8 cellular contexts compared by ENCODE assay signal in genomic region chr17:35345926-35346771, GRCh38. TPM values are rescaled to one million over a fixed set of nuclear protein-coding genes. Genes with fewer than 3 reads are reported as not detected.
DNase-seq lines count a peak whose midpoint lies in the region; ATAC-seq, FAIRE-seq and TF ChIP-seq lines count a peak whose summit lies in the region.

No MANE protein-coding gene starts in this region.

- no peak overlapping the region for H2BK15ac ChIP-seq in mesenchymal stem cell (ENCODE audit: low read depth, poor library complexity, severe bottlenecking)

- peaks cover 85% of the 10 kb centered on the region for H3K27me3 Mint-ChIP-seq in WTC11 (ENCODE audit: low read depth)

- peak overlapping the region; percentile 46 for H2AFZ ChIP-seq in mesenchymal stem cell (ENCODE audit: low read depth, low read length)

- TF ChIP-seq CTCF in A549 (IDR thresholded peaks at IDR 0.05), result no peak
- no peak for TF ChIP-seq CTCF in WTC11 (IDR thresholded peaks at IDR 0.05)
- no peak for TF ChIP-seq CTCF in tibial artery (IDR thresholded peaks at IDR 0.05)

- peak overlapping the region; percentile 70 for H4K91ac ChIP-seq in mesenchymal stem cell (ENCODE audit: low read length)

- peaks cover 0 to 6% of the 10 kb centered on the region in 2 experiments for H3K36me3 ChIP-seq in mesenchymal stem cell (ENCODE audit: control insufficient read depth in 1 of 2, insufficient read depth in 2 of 2, low read depth in 1 of 2, low read length in 2 of 2)
- no peaks in the 10 kb centered on the region for H3K36me3 ChIP-seq in tibial artery

- no peak overlapping the region for H3K14ac ChIP-seq in mesenchymal stem cell (ENCODE audit: low read length in 2 of 2)

- H2BK5ac ChIP-seq in mesenchymal stem cell (ENCODE audit: low read depth, low read length, poor library complexity, severe bottlenecking), result no peak overlapping the region

- H3K27ac ChIP-seq in A549 (no peak overlapping the region), mesenchymal stem cell (ENCODE audit: low read length, poor library complexity, severe bottlenecking) (no peak overlapping the region), tibial artery (peak overlapping the region; percentile 36 to 43)

- no peak for DNase-seq in A549 (ENCODE audit: low read depth in 1 of 2, low spot score in 1 of 2)
- no peak for DNase-seq in GM19239 (ENCODE audit: insufficient read length, low spot score)
- peak; percentile 24 for DNase-seq in WTC11 (ENCODE audit: low spot score)
- DNase-seq in epidermal melanocyte (ENCODE audit: insufficient read length, low spot score), result peak; percentile 42
- peak; percentile 79 for DNase-seq in mesenchymal stem cell
- peak; percentile 75 to 84 for DNase-seq in tibial artery
- DNase-seq in NCI-H526 treated with DMSO at 0.1 percent for 48 hours (lab: John Stamatoyannopoulos, UW), result no peak

- H4K8ac ChIP-seq in mesenchymal stem cell (ENCODE audit: low read length), result peak overlapping the region; percentile 79

- ATAC-seq in A549, result peak; percentile 24 to 51; a peak in 2 of 6 replicates
- ATAC-seq in WTC11, result peak; percentile 80
- no peak for ATAC-seq in GM21367 (IDR thresholded peaks at IDR 0.05; ENCODE audit: unreplicated experiment)

- H3K4me3 Mint-ChIP-seq in WTC11, result peak overlapping the region; percentile 82

- H3K79me1 ChIP-seq in mesenchymal stem cell (replicated peaks; ENCODE audit: low read length, poor library complexity, severe bottlenecking), result no peaks in the 10 kb centered on the region

- H3K9me3 ChIP-seq in A549, result peaks cover 6% of the 10 kb centered on the region; the same call in 2 of the 3 replicates
- no peaks in the 10 kb centered on the region for H3K9me3 ChIP-seq in mesenchymal stem cell (ENCODE audit: control insufficient read depth, low read length)
- no peaks in the 10 kb centered on the region for H3K9me3 ChIP-seq in tibial artery

- H3K4me3 ChIP-seq in A549, result no peak overlapping the region
- H3K4me3 ChIP-seq in mesenchymal stem cell (ENCODE audit: insufficient read depth in 1 of 2, low read depth in 1 of 2, low read length in 2 of 2), result peak overlapping the region; percentile 38 to 82
- peak overlapping the region; percentile 42 to 54 for H3K4me3 ChIP-seq in tibial artery

- H3K36me3 Mint-ChIP-seq in WTC11, result peaks cover 11% of the 10 kb centered on the region

- peaks cover 17% of the 10 kb centered on the region for H3K9me3 Mint-ChIP-seq in WTC11

- no peak for TF ChIP-seq EP300 in A549 (IDR thresholded peaks at IDR 0.05)

- peaks cover 17% of the 10 kb centered on the region for H3K4me1 Mint-ChIP-seq in WTC11

- peak overlapping the region; percentile 15 for H2BK120ac ChIP-seq in mesenchymal stem cell (ENCODE audit: low read depth, low read length)

- H3K9ac ChIP-seq in mesenchymal stem cell (ENCODE audit: low read length), result peak overlapping the region; percentile 90

- CTCF ChIA-PET in A549 (lab: Yijun Ruan, JAX), result interaction anchor here (1.0 kb wide), 1 partner anchor 15 kb away, joined by 4 read pairs; no protein-coding TSS in a partner anchor
- CTCF ChIA-PET in WTC11 (lab: Charles Lee), result interaction anchor here (0.7 to 2.3 kb wide), 8 partner anchors 9 to 623 kb away, joined by 3 to 15 read pairs (median 4); no protein-coding TSS in a partner anchor

- TF ChIP-seq RAD21 in A549 (conservative IDR thresholded peaks at IDR 0.05 in 1 of 2, IDR thresholded peaks at IDR 0.05 in 1 of 2), result no peak

- H3K23ac ChIP-seq in mesenchymal stem cell (ENCODE audit: low read length in 2 of 2), result no peak overlapping the region

- H3K27me3 ChIP-seq in mesenchymal stem cell (ENCODE audit: control insufficient read depth in 1 of 2, insufficient read depth in 1 of 2, low read length in 2 of 2) (peaks cover 0 to 46% of the 10 kb centered on the region in 2 experiments), tibial artery (peaks cover 0 to 17% of the 10 kb centered on the region in 2 donors)

- H2BK12ac ChIP-seq in mesenchymal stem cell (ENCODE audit: low read length in 2 of 2), result peak overlapping the region in 1 of 2 experiments; percentile 31

- intact Hi-C loops in tibial artery (cut with DNase I; ENCODE audit: low total_unique reads), result no loop called here

- POLR2A ChIA-PET in A549 (lab: Yijun Ruan, JAX), result no interaction called here
- POLR2A ChIA-PET in WTC11 (lab: Charles Lee), result interaction anchor here (0.7 to 1.0 kb wide), 2 partner anchors 112 to 142 kb away, joined by 3 read pairs; no protein-coding TSS in a partner anchor

- H2AK5ac ChIP-seq in mesenchymal stem cell (ENCODE audit: low read length, severe bottlenecking), result no peak overlapping the region

- 59% methylated on average over 38 of the region's 40 CpGs for WGBS in A549 (ENCODE audit: missing lambda C conversion rate)
- WGBS in mesenchymal stem cell, result 1% methylated on average over 38 of the region's 40 CpGs

- H3K4me1 ChIP-seq in A549 (no peaks in the 10 kb centered on the region), mesenchymal stem cell (ENCODE audit: control insufficient read depth, insufficient read depth, low read depth, low read length) (peaks cover 12% of the 10 kb centered on the region), tibial artery (peaks cover 0 to 20% (median 15%) of the 10 kb centered on the region in 4 donors)

- no peak overlapping the region for H3K4ac ChIP-seq in mesenchymal stem cell (ENCODE audit: low read depth in 1 of 2, low read length in 2 of 2)

- no peak overlapping the region for H3K27ac Mint-ChIP-seq in WTC11

- no peak for FAIRE-seq in A549 (lab: Jason Lieb, UNC)
- peak; percentile 84 for FAIRE-seq in GM19239 (lab: Jason Lieb, UNC)

- H3K4me2 ChIP-seq in A549, result peak overlapping the region; percentile 36; the same call in 2 of the 3 replicates
- peak overlapping the region; percentile 67 for H3K4me2 ChIP-seq in mesenchymal stem cell (ENCODE audit: low read length, poor library complexity, severe bottlenecking)

- TF ChIP-seq POLR2A in A549 (IDR thresholded peaks at IDR 0.05; ENCODE audit: low read length), result no peak

- H3K18ac ChIP-seq in mesenchymal stem cell (ENCODE audit: low read depth in 1 of 2, low read length in 2 of 2), result peak overlapping the region in 1 of 2 experiments; percentile 28

TF ChIP-seq in A549, 52 proteins besides CTCF, POLR2A, EP300 and RAD21:
- no peak for TF ChIP-seq E2F6 (IDR thresholded peaks at IDR 0.05; ENCODE audit: borderline replicate concordance, low read depth)
- no peak for TF ChIP-seq HOXB13 (CRISPR knock-in tag; IDR thresholded peaks at IDR 0.05; ENCODE audit: low read depth)
- peak; percentile 23 to 28; a peak in 2 of 4 replicates for TF ChIP-seq CEBPB (IDR thresholded peaks at IDR 0.05)

TF ChIP-seq in WTC11, 78 proteins besides CTCF, POLR2A, EP300 and RAD21 (continues in another document):
- no peak for TF ChIP-seq SMAD4 (CRISPR knock-in tag; IDR thresholded peaks at IDR 0.05)
- TF ChIP-seq JAZF1 (CRISPR knock-in tag; IDR thresholded peaks at IDR 0.05), result no peak
- no peak for TF ChIP-seq MLX (CRISPR knock-in tag; IDR thresholded peaks at IDR 0.05)
- TF ChIP-seq, protein P1, sequence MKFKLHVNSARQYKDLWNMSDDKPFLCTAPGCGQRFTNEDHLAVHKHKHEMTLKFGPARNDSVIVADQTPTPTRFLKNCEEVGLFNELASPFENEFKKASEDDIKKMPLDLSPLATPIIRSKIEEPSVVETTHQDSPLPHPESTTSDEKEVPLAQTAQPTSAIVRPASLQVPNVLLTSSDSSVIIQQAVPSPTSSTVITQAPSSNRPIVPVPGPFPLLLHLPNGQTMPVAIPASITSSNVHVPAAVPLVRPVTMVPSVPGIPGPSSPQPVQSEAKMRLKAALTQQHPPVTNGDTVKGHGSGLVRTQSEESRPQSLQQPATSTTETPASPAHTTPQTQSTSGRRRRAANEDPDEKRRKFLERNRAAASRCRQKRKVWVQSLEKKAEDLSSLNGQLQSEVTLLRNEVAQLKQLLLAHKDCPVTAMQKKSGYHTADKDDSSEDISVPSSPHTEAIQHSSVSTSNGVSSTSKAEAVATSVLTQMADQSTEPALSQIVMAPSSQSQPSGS (CRISPR knock-in tag; IDR thresholded peaks at IDR 0.05; ENCODE audit: borderline replicate concordance, low read depth), result no peak
- TF ChIP-seq, protein P2, sequence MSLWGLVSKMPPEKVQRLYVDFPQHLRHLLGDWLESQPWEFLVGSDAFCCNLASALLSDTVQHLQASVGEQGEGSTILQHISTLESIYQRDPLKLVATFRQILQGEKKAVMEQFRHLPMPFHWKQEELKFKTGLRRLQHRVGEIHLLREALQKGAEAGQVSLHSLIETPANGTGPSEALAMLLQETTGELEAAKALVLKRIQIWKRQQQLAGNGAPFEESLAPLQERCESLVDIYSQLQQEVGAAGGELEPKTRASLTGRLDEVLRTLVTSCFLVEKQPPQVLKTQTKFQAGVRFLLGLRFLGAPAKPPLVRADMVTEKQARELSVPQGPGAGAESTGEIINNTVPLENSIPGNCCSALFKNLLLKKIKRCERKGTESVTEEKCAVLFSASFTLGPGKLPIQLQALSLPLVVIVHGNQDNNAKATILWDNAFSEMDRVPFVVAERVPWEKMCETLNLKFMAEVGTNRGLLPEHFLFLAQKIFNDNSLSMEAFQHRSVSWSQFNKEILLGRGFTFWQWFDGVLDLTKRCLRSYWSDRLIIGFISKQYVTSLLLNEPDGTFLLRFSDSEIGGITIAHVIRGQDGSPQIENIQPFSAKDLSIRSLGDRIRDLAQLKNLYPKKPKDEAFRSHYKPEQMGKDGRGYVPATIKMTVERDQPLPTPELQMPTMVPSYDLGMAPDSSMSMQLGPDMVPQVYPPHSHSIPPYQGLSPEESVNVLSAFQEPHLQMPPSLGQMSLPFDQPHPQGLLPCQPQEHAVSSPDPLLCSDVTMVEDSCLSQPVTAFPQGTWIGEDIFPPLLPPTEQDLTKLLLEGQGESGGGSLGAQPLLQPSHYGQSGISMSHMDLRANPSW (CRISPR knock-in tag; conservative IDR thresholded peaks at IDR 0.05; ENCODE audit: low read depth), result no peak

RNA-seq across cellular contexts. Expression of gene SLFN11, which starts 27.3 kb away (rescaled TPM):
- polyA plus RNA-seq in A549 (2011; rRNA removed), result 24.0 and 27.2 TPM in 2 replicates
- 6.0 and 6.9 TPM in 2 replicates for polyA plus RNA-seq in A549 (2012; cell fraction: cytosol; rRNA removed)
- polyA plus RNA-seq in A549 (2012; cell fraction: nucleus; rRNA removed), result 6.9 and 8.9 TPM in 2 replicates
- polyA plus RNA-seq in A549 (2017; fragmentation: RNase III; extraction: RNeasy Plus Mini Kit Qiagen cat#74134 plus additional on column Dnase treatment), result 6.9 to 8.2 TPM (median 7.4 TPM) in 3 replicates
- polyA minus RNA-seq in A549 (2011; rRNA and poly(A)+ RNA removed), result 27.4 and 33.3 TPM in 2 replicates
- 0.26 to 0.53 TPM (median 0.27 TPM) in 3 replicates for total RNA-seq in WTC11 (2021)
- polyA plus RNA-seq in mesenchymal stem cell (2013, experiment 1 of 2), result 4.6 TPM
- polyA plus RNA-seq in mesenchymal stem cell (2013, experiment 2 of 2), result 4.6 TPM

Comparison
In these comparisons a context has a peak if more than half of its experiments do, and no peak if none do; other contexts are left out.
1. DNase-seq: peak in WTC11 (single experiment), epidermal melanocyte (single experiment), mesenchymal stem cell (single experiment) and tibial artery (2 of 2); none in A549 (0 of 2), GM19239 (single experiment) and NCI-H526 treated with DMSO at 0.1 percent for 48 hours (single experiment).
2. H3K27ac ChIP-seq: peak in tibial artery (2 of 2); none in A549 (0 of 2) and mesenchymal stem cell (single experiment).